In genomic region chr3:58463181-58463941, GRCh38 we compare ENCODE assay signal across 8 cellular contexts. TPM values are rescaled to one million over a fixed set of nuclear protein-coding genes. Genes with fewer than 3 reads are reported as not detected.
A peak's percentile ranks its signal among the peaks of the same experiment; 100 is the strongest.
DNase-seq lines count a peak whose midpoint lies in the region; ATAC-seq and TF ChIP-seq lines count a peak whose summit lies in the region.

No MANE protein-coding gene starts in this region.

- no peak overlapping the region for H3K4me3 ChIP-seq in WI38 (ENCODE audit: low read depth, low read length)
- no peak overlapping the region for H3K4me3 ChIP-seq in mammary epithelial cell (replicated peaks in 1 of 3; ENCODE audit: insufficient read depth in 1 of 3, low read depth in 2 of 3, low read length in 3 of 3)

- H3K4me2 ChIP-seq in mammary epithelial cell (ENCODE audit: insufficient read depth, low read depth, low read length), result peak overlapping the region; percentile 61

- H3K9ac ChIP-seq in mammary epithelial cell (ENCODE audit: insufficient read depth, low read length), result no peak overlapping the region

- H4K20me1 ChIP-seq in mammary epithelial cell (ENCODE audit: insufficient read depth, low read length), result no peaks in the 10 kb centered on the region

- no TSS peak for BruUV-seq in mammary epithelial cell (replicated peaks; lab: Mats Ljungman, UMichigan)

- H3K27ac ChIP-seq in mammary epithelial cell (ENCODE audit: insufficient read depth, low read depth, low read length), result no peak overlapping the region

- H3K36me3 ChIP-seq in mammary epithelial cell (ENCODE audit: insufficient read depth, low read length), result no peaks in the 10 kb centered on the region

- H2AFZ ChIP-seq in mammary epithelial cell (ENCODE audit: low read depth, low read length), result peak overlapping the region; percentile 14

- TF ChIP-seq CTCF in GM12873 (IDR thresholded peaks at IDR 0.05; ENCODE audit: insufficient read depth, low read depth, low read length, missing control alignments) (peak; percentile 95), WI38 (IDR thresholded peaks at IDR 0.05; ENCODE audit: low read depth, low read length) (peak; percentile 88), mammary epithelial cell (conservative IDR thresholded peaks at IDR 0.05 in 1 of 2, IDR thresholded peaks at IDR 0.05 in 1 of 2; ENCODE audit: extremely low read depth in 1 of 2, insufficient read depth in 1 of 2, low read depth in 1 of 2, low read length in 2 of 2) (peak; percentile 91 to 96)

- intact Hi-C loops in mammary epithelial cell (cut with micrococcal nuclease), result loop anchor here (1.0 kb wide), 3 partner anchors 63 to 167 kb away; no protein-coding TSS in a partner anchor

- no peaks in the 10 kb centered on the region for H3K79me2 ChIP-seq in mammary epithelial cell (ENCODE audit: insufficient read depth, low read length)

- 18% methylated on average over 18 of the region's 18 CpGs for WGBS in mammary epithelial cell (ENCODE audit: low coverage, missing lambda C conversion rate)

- dilution Hi-C loops in mammary epithelial cell (cut with HindIII; ENCODE audit: low sequenced_read_pairs), result no loop called here

- DNase-seq in NCI-H146 (lab: John Stamatoyannopoulos, UW), result peak; percentile 75
- DNase-seq in mammary epithelial cell, result peak; percentile 90
- peak; percentile 90 for DNase-seq in islet precursor cell
- DNase-seq in stimulated activated CD4-positive, alpha-beta T cell treated with anti-CD3 and anti-CD28 coated beads, Interleukin-15, amount 100 ng/mL, for 24 hours, result peak; percentile 88
- no peak for DNase-seq in superior temporal gyrus (ENCODE audit: extremely low spot score)

- H3K27me3 ChIP-seq in mammary epithelial cell (ENCODE audit: insufficient read depth, low read length), result peaks cover 4% of the 10 kb centered on the region

- CTCF ChIA-PET in mammary epithelial cell (lab: Charles Lee; ENCODE audit: low non-redundant PET), result interaction anchor here (0.6 kb wide), 1 partner anchor 105 kb away, joined by 9 read pairs; no protein-coding TSS in a partner anchor

- no peaks in the 10 kb centered on the region for H3K9me3 ChIP-seq in mammary epithelial cell (replicated peaks; ENCODE audit: insufficient read depth, low read length)

- peaks cover 17% of the 10 kb centered on the region for H3K4me1 ChIP-seq in mammary epithelial cell (ENCODE audit: insufficient read depth, low read length)

- ATAC-seq in HG02642 (IDR thresholded peaks at IDR 0.05; ENCODE audit: poor library complexity, unreplicated experiment), result peak; percentile 93

- in situ Hi-C loops in mammary epithelial cell (cut with MboI; ENCODE audit: low sequenced_read_pairs in 2 of 2), result no loop called here

RNA-seq across cellular contexts. Expression of gene KCTD6, which starts 28.5 kb away (rescaled TPM):
- total RNA-seq in mammary epithelial cell, result 1 to 10 TPM; 2.7 to 5.6 TPM
- 4.5 TPM for polyA plus RNA-seq in mammary epithelial cell
- polyA minus RNA-seq in mammary epithelial cell, result 6.4 TPM

RNA-seq across cellular contexts. Expression of gene PDHB, which starts 29.7 kb away (rescaled TPM):
- total RNA-seq in mammary epithelial cell, result 10 to 100 TPM; 43.2 to 44.9 TPM
- 53.1 TPM for polyA plus RNA-seq in mammary epithelial cell
- polyA minus RNA-seq in mammary epithelial cell, result 15.9 TPM
